Comparison of ENCODE assay signal across 2 cellular contexts in genomic region chr11:123707606-123708205, GRCh38.
TF ChIP-seq lines count a peak whose summit lies in the region.

No MANE protein-coding gene starts in this region.

TF ChIP-seq in GM23338, 12 proteins besides CTCF, POLR2A, EP300 and RAD21 (continued from another document):
- TF ChIP-seq, protein P1, sequence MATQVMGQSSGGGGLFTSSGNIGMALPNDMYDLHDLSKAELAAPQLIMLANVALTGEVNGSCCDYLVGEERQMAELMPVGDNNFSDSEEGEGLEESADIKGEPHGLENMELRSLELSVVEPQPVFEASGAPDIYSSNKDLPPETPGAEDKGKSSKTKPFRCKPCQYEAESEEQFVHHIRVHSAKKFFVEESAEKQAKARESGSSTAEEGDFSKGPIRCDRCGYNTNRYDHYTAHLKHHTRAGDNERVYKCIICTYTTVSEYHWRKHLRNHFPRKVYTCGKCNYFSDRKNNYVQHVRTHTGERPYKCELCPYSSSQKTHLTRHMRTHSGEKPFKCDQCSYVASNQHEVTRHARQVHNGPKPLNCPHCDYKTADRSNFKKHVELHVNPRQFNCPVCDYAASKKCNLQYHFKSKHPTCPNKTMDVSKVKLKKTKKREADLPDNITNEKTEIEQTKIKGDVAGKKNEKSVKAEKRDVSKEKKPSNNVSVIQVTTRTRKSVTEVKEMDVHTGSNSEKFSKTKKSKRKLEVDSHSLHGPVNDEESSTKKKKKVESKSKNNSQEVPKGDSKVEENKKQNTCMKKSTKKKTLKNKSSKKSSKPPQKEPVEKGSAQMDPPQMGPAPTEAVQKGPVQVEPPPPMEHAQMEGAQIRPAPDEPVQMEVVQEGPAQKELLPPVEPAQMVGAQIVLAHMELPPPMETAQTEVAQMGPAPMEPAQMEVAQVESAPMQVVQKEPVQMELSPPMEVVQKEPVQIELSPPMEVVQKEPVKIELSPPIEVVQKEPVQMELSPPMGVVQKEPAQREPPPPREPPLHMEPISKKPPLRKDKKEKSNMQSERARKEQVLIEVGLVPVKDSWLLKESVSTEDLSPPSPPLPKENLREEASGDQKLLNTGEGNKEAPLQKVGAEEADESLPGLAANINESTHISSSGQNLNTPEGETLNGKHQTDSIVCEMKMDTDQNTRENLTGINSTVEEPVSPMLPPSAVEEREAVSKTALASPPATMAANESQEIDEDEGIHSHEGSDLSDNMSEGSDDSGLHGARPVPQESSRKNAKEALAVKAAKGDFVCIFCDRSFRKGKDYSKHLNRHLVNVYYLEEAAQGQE (IDR thresholded peaks at IDR 0.05; ENCODE audit: unreplicated experiment) = no peak
- no peak for TF ChIP-seq CREB1 (CRISPR knock-in tag; IDR thresholded peaks at IDR 0.05; ENCODE audit: low read depth)
- no peak for TF ChIP-seq NANOG (IDR thresholded peaks at IDR 0.05; ENCODE audit: borderline replicate concordance)

TF ChIP-seq in liver, 16 proteins besides CTCF, POLR2A, EP300 and RAD21 (continued from another document):
- TF ChIP-seq, protein P2, sequence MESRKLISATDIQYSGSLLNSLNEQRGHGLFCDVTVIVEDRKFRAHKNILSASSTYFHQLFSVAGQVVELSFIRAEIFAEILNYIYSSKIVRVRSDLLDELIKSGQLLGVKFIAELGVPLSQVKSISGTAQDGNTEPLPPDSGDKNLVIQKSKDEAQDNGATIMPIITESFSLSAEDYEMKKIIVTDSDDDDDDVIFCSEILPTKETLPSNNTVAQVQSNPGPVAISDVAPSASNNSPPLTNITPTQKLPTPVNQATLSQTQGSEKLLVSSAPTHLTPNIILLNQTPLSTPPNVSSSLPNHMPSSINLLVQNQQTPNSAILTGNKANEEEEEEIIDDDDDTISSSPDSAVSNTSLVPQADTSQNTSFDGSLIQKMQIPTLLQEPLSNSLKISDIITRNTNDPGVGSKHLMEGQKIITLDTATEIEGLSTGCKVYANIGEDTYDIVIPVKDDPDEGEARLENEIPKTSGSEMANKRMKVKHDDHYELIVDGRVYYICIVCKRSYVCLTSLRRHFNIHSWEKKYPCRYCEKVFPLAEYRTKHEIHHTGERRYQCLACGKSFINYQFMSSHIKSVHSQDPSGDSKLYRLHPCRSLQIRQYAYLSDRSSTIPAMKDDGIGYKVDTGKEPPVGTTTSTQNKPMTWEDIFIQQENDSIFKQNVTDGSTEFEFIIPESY (IDR thresholded peaks at IDR 0.05) = no peak
- no peak for TF ChIP-seq FOXA2 (IDR thresholded peaks at IDR 0.05)
- TF ChIP-seq TAF1 (conservative IDR thresholded peaks at IDR 0.05) = no peak
- no peak for TF ChIP-seq HNF4G (IDR thresholded peaks at IDR 0.05)
- no peak for TF ChIP-seq JUND (IDR thresholded peaks at IDR 0.05)
- TF ChIP-seq SP1 (IDR thresholded peaks at IDR 0.05) = no peak
- TF ChIP-seq NR2F2 (IDR thresholded peaks at IDR 0.05) = no peak
- TF ChIP-seq HNF4A (conservative IDR thresholded peaks at IDR 0.05) = no peak
- no peak for TF ChIP-seq MAX (IDR thresholded peaks at IDR 0.05)
- no peak for TF ChIP-seq GABPA (IDR thresholded peaks at IDR 0.05 in 1 of 2, conservative IDR thresholded peaks at IDR 0.05 in 1 of 2)
